ENCODE assay signal across 10 cellular contexts in the genomic region with DNA sequence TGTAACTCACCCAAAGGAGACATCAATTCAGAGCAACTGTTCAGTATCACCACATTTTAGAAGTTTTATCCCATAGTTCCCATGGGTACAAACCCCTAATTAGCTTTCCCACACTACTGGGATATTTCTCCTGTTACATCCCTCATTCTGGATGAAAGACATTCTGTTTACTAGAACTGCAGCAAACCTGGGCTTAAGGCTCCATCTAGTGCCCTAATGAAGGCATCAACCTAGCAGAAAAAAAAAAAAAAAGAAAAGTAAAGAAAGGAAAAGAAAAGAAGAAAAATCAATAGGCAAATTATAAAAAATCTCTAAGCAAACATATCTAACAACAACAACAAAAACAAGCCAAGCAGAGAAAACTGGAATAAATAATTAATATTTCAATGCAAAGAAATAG.
DNase-seq lines count a peak whose midpoint lies in the region; ATAC-seq, FAIRE-seq and TF ChIP-seq lines count a peak whose summit lies in the region.
"Had no signal": no experiment of that assay in that cellular context is flagged by ENCODE, and none has a peak within 500 bp of the region (broad histone marks: within the 10 kb centered on the region; RNA-seq: fewer than 3 reads in every experiment).

No MANE protein-coding gene starts in this region.

- H2AFZ ChIP-seq in Loucy (ENCODE audit: low read length): no peak overlapping the region

- H3K27me3 ChIP-seq in Loucy (ENCODE audit: insufficient read depth, low read length, poor library complexity, severe bottlenecking): no peaks in the 10 kb centered on the region
- H3K27me3 ChIP-seq in body of pancreas: no peaks in the 10 kb centered on the region
- H3K27me3 ChIP-seq in mesendoderm (ENCODE audit: insufficient read depth, low read length, poor library complexity): no peaks in the 10 kb centered on the region

- H3K36me3 ChIP-seq in ES-I3 (ENCODE audit: insufficient read depth, low read length): no peaks in the 10 kb centered on the region
- H3K36me3 ChIP-seq in Loucy (ENCODE audit: insufficient read depth, low read length): no peaks in the 10 kb centered on the region
- no peaks in the 10 kb centered on the region for H3K36me3 ChIP-seq in body of pancreas (replicated peaks in 1 of 2; ENCODE audit: insufficient read depth in 1 of 2, low read depth in 2 of 2)
- H3K36me3 ChIP-seq in mesendoderm (ENCODE audit: control insufficient read depth, insufficient read depth, low read length): no peaks in the 10 kb centered on the region

- TF ChIP-seq CTCF in Loucy (conservative IDR thresholded peaks at IDR 0.05; ENCODE audit: low read length) (peak; percentile 37), body of pancreas (IDR thresholded peaks at IDR 0.05) (peak in 5 of 7 experiments; percentile 18 to 58 (median 34)), GM10266 (IDR thresholded peaks at IDR 0.05; ENCODE audit: control insufficient read depth, insufficient read depth, low read depth, missing control alignments) (no peak)

- H4K5ac ChIP-seq in mesendoderm (ENCODE audit: low read length): no peak overlapping the region

- H3K4me2 ChIP-seq in Loucy (ENCODE audit: low read depth, low read length, poor library complexity, severe bottlenecking) (no peak overlapping the region), mesendoderm (ENCODE audit: low read length) (no peak overlapping the region)

- H3K18ac ChIP-seq in mesendoderm (ENCODE audit: low read length): no peak overlapping the region

- TF ChIP-seq POLR2A in body of pancreas (IDR thresholded peaks at IDR 0.05) (no peak), GM12891 (IDR thresholded peaks at IDR 0.05; ENCODE audit: low read depth, low read length) (no peak)

- no peak overlapping the region for H2BK15ac ChIP-seq in mesendoderm (replicated peaks; ENCODE audit: low read depth)

- no peak for FAIRE-seq in GM12891 (lab: Jason Lieb, UNC)

- ATAC-seq in body of pancreas: no peak

- intact Hi-C loops in body of pancreas (cut with DNase I): no loop called here

- no peak overlapping the region for H4K8ac ChIP-seq in mesendoderm (ENCODE audit: low read depth, low read length)

- no peak overlapping the region for H3K56ac ChIP-seq in mesendoderm (ENCODE audit: low read length)

- no peaks in the 10 kb centered on the region for H3K79me1 ChIP-seq in mesendoderm (ENCODE audit: low read length)

- H3K9me2 ChIP-seq in Loucy (replicated peaks; ENCODE audit: low read depth, low read length): no peaks in the 10 kb centered on the region

- H4K20me1 ChIP-seq in Loucy (ENCODE audit: insufficient read depth, low read length, poor library complexity, severe bottlenecking): no peaks in the 10 kb centered on the region

- H2BK5ac ChIP-seq in mesendoderm (ENCODE audit: low read length): no peak overlapping the region

- no peak for DNase-seq in body of pancreas
- DNase-seq in mesendoderm: peak; percentile 68
- DNase-seq in GM12891 (ENCODE audit: insufficient read length, low spot score): no peak
- no peak for DNase-seq in stimulated activated CD4-positive, alpha-beta T cell treated with anti-CD3 and anti-CD28 coated beads, Interleukin-12 subunit alpha, Interleukin-12 subunit beta, amount 100 ng/mL, for 4 hours
- DNase-seq in activated T-cell treated with anti-CD3 and anti-CD28 coated beads, Interleukin-2, amount 50 U/mL, for 48 hours: no peak
- no peak for DNase-seq in GM10266 (ENCODE audit: extremely low spot score)
- DNase-seq: NCI-H526 treated with DMSO at 0.1 percent for 48 hours; stimulated activated naive CD4-positive, alpha-beta T cell treated with Interleukin-2 at 50 U/mL for 16 hours had no signal

- H3K4me3 ChIP-seq in Loucy (ENCODE audit: low read length, poor library complexity, severe bottlenecking): no peak overlapping the region
- no peak overlapping the region for H3K4me3 ChIP-seq in body of pancreas
- H3K4me3 ChIP-seq in mesendoderm (ENCODE audit: low read length): no peak overlapping the region

- H3K4me1 ChIP-seq in ES-I3 (ENCODE audit: insufficient read depth, low read length): no peaks in the 10 kb centered on the region
- no peaks in the 10 kb centered on the region for H3K4me1 ChIP-seq in Loucy (ENCODE audit: insufficient read depth, low read length, poor library complexity, severe bottlenecking)
- no peaks in the 10 kb centered on the region for H3K4me1 ChIP-seq in body of pancreas
- no peaks in the 10 kb centered on the region for H3K4me1 ChIP-seq in mesendoderm (ENCODE audit: control insufficient read depth, low read depth, low read length)

- H3K27ac ChIP-seq in body of pancreas (no peak overlapping the region), mesendoderm (ENCODE audit: low read depth, low read length) (no peak overlapping the region)

- no peaks in the 10 kb centered on the region for H3K9me3 ChIP-seq in ES-I3 (ENCODE audit: control insufficient read depth, insufficient read depth, low read length)
- H3K9me3 ChIP-seq in Loucy (ENCODE audit: insufficient read depth, low read depth, low read length): no peaks in the 10 kb centered on the region
- no peaks in the 10 kb centered on the region for H3K9me3 ChIP-seq in body of pancreas

- H3K23ac ChIP-seq in mesendoderm (ENCODE audit: low read length): no peak overlapping the region

- H2AK5ac ChIP-seq in mesendoderm (ENCODE audit: low read length): no peak overlapping the region

- H3K79me2 ChIP-seq in Loucy (ENCODE audit: insufficient read depth, low read length) (no peaks in the 10 kb centered on the region), mesendoderm (ENCODE audit: control insufficient read depth, insufficient read depth, low read length) (no peaks in the 10 kb centered on the region)

- 0 out of 2 replicates have a peak overlapping the region, but pooled peaks have one; percentile 0 for H3K9ac ChIP-seq in ES-I3 (ENCODE audit: low read depth, low read length)
- no peak overlapping the region for H3K9ac ChIP-seq in Loucy (ENCODE audit: low read depth, low read length, poor library complexity, severe bottlenecking)
- no peak overlapping the region for H3K9ac ChIP-seq in mesendoderm (ENCODE audit: low read length)

- no peak overlapping the region for H3K4ac ChIP-seq in mesendoderm (ENCODE audit: low read depth, low read length)

- no peaks in the 10 kb centered on the region for H3F3A ChIP-seq in Loucy (ENCODE audit: low read depth)

- no peak overlapping the region for H2BK120ac ChIP-seq in mesendoderm (ENCODE audit: low read depth, low read length)

TF ChIP-seq in GM12891, 5 proteins besides CTCF, POLR2A, EP300 and RAD21:
- no peak for TF ChIP-seq SPI1 (IDR thresholded peaks at IDR 0.05; ENCODE audit: low read depth, low read length)
- TF ChIP-seq PAX5 (IDR thresholded peaks at IDR 0.05; ENCODE audit: insufficient read depth, low read length, severe bottlenecking): no peak
- TF ChIP-seq POU2F2 (IDR thresholded peaks at IDR 0.05; ENCODE audit: low read depth, low read length): no peak
- TF ChIP-seq TAF1 (IDR thresholded peaks at IDR 0.05; ENCODE audit: low read depth, low read length): no peak
- TF ChIP-seq POLR2AphosphoS5 (IDR thresholded peaks at IDR 0.05; ENCODE audit: low read depth, low read length): no peak
